ENCODE assay signal across 8 cellular contexts in genomic region chr2:231597014-231597611, GRCh38.
A peak's percentile ranks its signal among the peaks of the same experiment; 100 is the strongest.
DNase-seq lines count a peak whose midpoint lies in the region; ATAC-seq and TF ChIP-seq lines count a peak whose summit lies in the region.

No MANE protein-coding gene starts in this region.

- H3K4me3 Mint-ChIP-seq in stimulated activated naive B cell treated with anti-CD40 and anti-IgM and Interleukin-4, amounts not matched to agents 10 μg/mL and 1 μg/mL and 100 μg/mL, for 72 hours: no peak overlapping the region

- TF ChIP-seq CTCF in fibroblast of pulmonary artery (IDR thresholded peaks at IDR 0.05; ENCODE audit: low read length, missing control alignments): no peak

- ATAC-seq in GM19328 (IDR thresholded peaks at IDR 0.05; ENCODE audit: unreplicated experiment) (peak; percentile 66), HG03469 (IDR thresholded peaks at IDR 0.05; ENCODE audit: unreplicated experiment) (peak; percentile 48)
- peak; percentile 82 to 86 for ATAC-seq in stimulated activated naive B cell treated with anti-CD40 and anti-IgM and Interleukin-4, amounts not matched to agents 10 μg/mL and 1 μg/mL and 100 μg/mL, for 72 hours (replicated peaks)

- no peaks in the 10 kb centered on the region for H3K27me3 Mint-ChIP-seq in stimulated activated naive B cell treated with anti-CD40 and anti-IgM and Interleukin-4, amounts not matched to agents 10 μg/mL and 1 μg/mL and 100 μg/mL, for 72 hours

- H3K4me1 Mint-ChIP-seq in stimulated activated naive B cell treated with anti-CD40 and anti-IgM and Interleukin-4, amounts not matched to agents 10 μg/mL and 1 μg/mL and 100 μg/mL, for 72 hours: peaks cover 6 to 9% of the 10 kb centered on the region in 2 donors

- DNase-seq in fibroblast of pulmonary artery (ENCODE audit: low read depth): peak; percentile 62
- no peak for DNase-seq in stimulated activated naive B cell treated with anti-CD40 and anti-IgM and Interleukin-4, amounts not matched to agents 10 μg/mL and 1 μg/mL and 100 μg/mL, for 72 hours
- DNase-seq in activated naive CD4-positive, alpha-beta T cell (lab: John Stamatoyannopoulos, UW): no peak
- no peak for DNase-seq in NCI-H82 (lab: John Stamatoyannopoulos, UW)
- DNase-seq in cortex of kidney (lab: John Stamatoyannopoulos, UW): no peak
- DNase-seq in NCI-H526 treated with DMSO at 0.1 percent for 48 hours (lab: John Stamatoyannopoulos, UW): no peak

- no peak overlapping the region for H3K4me3 ChIP-seq in fibroblast of pulmonary artery (replicated peaks; ENCODE audit: low read depth, low read length)

- H3K9me3 Mint-ChIP-seq in stimulated activated naive B cell treated with anti-CD40 and anti-IgM and Interleukin-4, amounts not matched to agents 10 μg/mL and 1 μg/mL and 100 μg/mL, for 72 hours: no peaks in the 10 kb centered on the region

- H3K36me3 Mint-ChIP-seq in stimulated activated naive B cell treated with anti-CD40 and anti-IgM and Interleukin-4, amounts not matched to agents 10 μg/mL and 1 μg/mL and 100 μg/mL, for 72 hours: no peaks in the 10 kb centered on the region

- H3K27ac Mint-ChIP-seq in stimulated activated naive B cell treated with anti-CD40 and anti-IgM and Interleukin-4, amounts not matched to agents 10 μg/mL and 1 μg/mL and 100 μg/mL, for 72 hours: no peak overlapping the region
